8 cellular contexts compared by ENCODE assay signal in genomic region chr21:32412162-32412997, GRCh38. TPM values are rescaled to one million over a fixed set of nuclear protein-coding genes. Genes with fewer than 3 reads are reported as not detected.
A peak's percentile ranks its signal among the peaks of the same experiment; 100 is the strongest.
DNase-seq lines count a peak whose midpoint lies in the region; ATAC-seq and TF ChIP-seq lines count a peak whose summit lies in the region.

Gene EVA1C, plus strand, starts transcription at chr21:32412706. Its CDS starts 148 bp downstream, at chr21:32412854.

- no peak for DNase-seq in HL-60 (ENCODE audit: low read depth in 1 of 2, low spot score in 1 of 2)
- DNase-seq in T-helper 2 cell: peak; percentile 53 to 86 (median 66)
- DNase-seq in amygdala (lab: John Stamatoyannopoulos, UW): peak in 30 of 56 donors; percentile 38 to 78 (median 65)
- DNase-seq in left cardiac atrium: peak; percentile 85
- DNase-seq in progenitor cell of endocrine pancreas (ENCODE audit: low spot score, unreplicated experiment): peak; percentile 16
- no peak for DNase-seq in type B pancreatic cell (ENCODE audit: extremely low spot score, unreplicated experiment)

- H3K27ac Mint-ChIP-seq in progenitor cell of endocrine pancreas: peak within 1 kb of the TSS; percentile 73
- peak within 1 kb of the TSS; percentile 68 for H3K27ac Mint-ChIP-seq in type B pancreatic cell

- TF ChIP-seq CTCF in HL-60 (IDR thresholded peaks at IDR 0.05; ENCODE audit: insufficient read depth, low read length) (no peak), progenitor cell of endocrine pancreas (IDR thresholded peaks at IDR 0.05; ENCODE audit: unreplicated experiment) (no peak), type B pancreatic cell (conservative IDR thresholded peaks at IDR 0.05) (no peak)

- H3K9me3 Mint-ChIP-seq in progenitor cell of endocrine pancreas (ENCODE audit: low read depth) (no peaks in the 10 kb centered on the region), type B pancreatic cell (no peaks in the 10 kb centered on the region)

- H3K27me3 ChIP-seq in HL-60 (ENCODE audit: insufficient read depth, poor library complexity, severe bottlenecking): peaks cover 32% of the 10 kb centered on the region

- peak; percentile 71 to 80 for ATAC-seq in left cardiac atrium
- no peak for ATAC-seq in GM19467 (IDR thresholded peaks at IDR 0.05; ENCODE audit: unreplicated experiment)
- ATAC-seq in HG03025 (IDR thresholded peaks at IDR 0.05; ENCODE audit: low FRiP score, unreplicated experiment): no peak

- H3K4me1 Mint-ChIP-seq in progenitor cell of endocrine pancreas (ENCODE audit: low read depth) (peaks cover 24% of the 10 kb centered on the region), type B pancreatic cell (ENCODE audit: unreplicated experiment) (peaks cover 4% of the 10 kb centered on the region)

- H3K4me3 Mint-ChIP-seq in progenitor cell of endocrine pancreas (ENCODE audit: low read depth) (peak within 1 kb of the TSS; percentile 72), type B pancreatic cell (peak within 1 kb of the TSS; percentile 89)

- H3K27ac ChIP-seq in HL-60 (replicated peaks): no peak within 1 kb of the TSS

- no peaks in the 10 kb centered on the region for H3K36me3 Mint-ChIP-seq in progenitor cell of endocrine pancreas (ENCODE audit: insufficient read depth)
- no peaks in the 10 kb centered on the region for H3K36me3 Mint-ChIP-seq in type B pancreatic cell

- H3K27me3 Mint-ChIP-seq in progenitor cell of endocrine pancreas (peaks cover 68% of the 10 kb centered on the region), type B pancreatic cell (peaks cover 81% of the 10 kb centered on the region)

- H3K4me3 ChIP-seq in HL-60 (replicated peaks; ENCODE audit: insufficient read depth, low read length): peak within 1 kb of the TSS; percentile 38

- intact Hi-C loops in left cardiac atrium (cut with DNase I): loop anchor here in 1 of 2 donors (2.0 to 5.0 kb wide), 2 partner anchors 40 to 110 kb away; no protein-coding TSS in a partner anchor

RNA-seq across cellular contexts. Expression of gene EVA1C, which starts in this region (rescaled TPM):
- total RNA-seq in left cardiac atrium: 10 to 100 TPM; 22.1 to 52.8 TPM
- total RNA-seq in progenitor cell of endocrine pancreas: not detected in 2 replicates
- total RNA-seq in type B pancreatic cell (ENCODE audit: low replicate concordance): 0.63 and 1.2 TPM in 2 replicates

Comparison
In these comparisons a context has a peak if more than half of its experiments do, and no peak if none do; other contexts are left out.
1. RNA of gene EVA1C (total RNA-seq): 22.1 to 52.8 TPM in left cardiac atrium; 0.63 to 1.2 TPM in type B pancreatic cell and not detected in progenitor cell of endocrine pancreas; every median in the first group is over 10 times any median in the second.
2. Peak in DNase-seq in progenitor cell of endocrine pancreas; RNA of the gene not detected or under 1 TPM.
3. DNase-seq: peak in T-helper 2 cell (5 of 5), amygdala (30 of 56) and left cardiac atrium (single experiment); none in HL-60 (0 of 2) and type B pancreatic cell (single experiment).
4. ATAC-seq: peak in left cardiac atrium (2 of 2); none in GM19467 (single experiment) and HG03025 (single experiment).